In genomic region chr1:25266554-25267287, GRCh38 we compare ENCODE assay signal across 8 cellular contexts. TPM values are rescaled to one million over a fixed set of nuclear protein-coding genes. Genes with fewer than 3 reads are reported as not detected.
DNase-seq lines count a peak whose midpoint lies in the region; ATAC-seq and TF ChIP-seq lines count a peak whose summit lies in the region.
"Not testable (repeated sequence)": the region's sequence is repeated elsewhere in the genome, so short reads cannot be mapped to it uniquely, and the experiment has no call there.

No MANE protein-coding gene starts in this region.

- H3K4me1 Mint-ChIP-seq in CD8-positive, alpha-beta T cell (ENCODE audit: low read depth) = peaks cover 29% of the 10 kb centered on the region
- H3K4me1 Mint-ChIP-seq in naive thymus-derived CD8-positive, alpha-beta T cell = peaks cover 6 to 36% (median 22%) of the 10 kb centered on the region in 4 donors
- peaks cover 10% of the 10 kb centered on the region for H3K4me1 Mint-ChIP-seq in stimulated activated memory B cell treated with anti-CD40 and anti-IgM and Interleukin-4, amounts not matched to agents 10 μg/mL and 1 μg/mL and 100 μg/mL, for 72 hours

- not testable (repeated sequence) for H3K9me2 ChIP-seq in SU-DHL-6 (replicated peaks; ENCODE audit: insufficient read depth, low read length)

- not testable (repeated sequence) for H4K20me1 ChIP-seq in SU-DHL-6 (ENCODE audit: low read depth, low read length)

- H3F3A ChIP-seq in SU-DHL-6 (ENCODE audit: insufficient read depth) = not testable (repeated sequence)

- not testable (repeated sequence) for H3K27me3 Mint-ChIP-seq in CD8-positive, alpha-beta T cell (ENCODE audit: low read depth); naive thymus-derived CD8-positive, alpha-beta T cell; stimulated activated memory B cell treated with anti-CD40 and anti-IgM and Interleukin-4, amounts not matched to agents 10 μg/mL and 1 μg/mL and 100 μg/mL, for 72 hours

- peak overlapping the region; percentile 60 for H3K9ac ChIP-seq in SU-DHL-6 (ENCODE audit: low read length)

- H2AFZ ChIP-seq in SU-DHL-6 (ENCODE audit: low read depth, low read length, severe bottlenecking) = not testable (repeated sequence)

- intact Hi-C loops in CD8-positive, alpha-beta T cell (cut with DNase I, micrococcal nuclease) = loop anchor here in 1 of 2 experiments (5.0 kb wide), 1 partner anchor 34 kb away; the partner anchor contains the start of gene SYF2
- intact Hi-C loops in head of caudate nucleus (cut with DNase I) = not testable (repeated sequence)

- H3K27ac ChIP-seq in CD8-positive, alpha-beta T cell (ENCODE audit: low read depth, low read length) = peak overlapping the region; percentile 63
- not testable (repeated sequence) for H3K27ac ChIP-seq in SU-DHL-6 (ENCODE audit: low read depth, low read length)

- ATAC-seq in CD8-positive, alpha-beta T cell = peak; percentile 36
- ATAC-seq in GM21723 (IDR thresholded peaks at IDR 0.05; ENCODE audit: unreplicated experiment) (peak; percentile 42), HG03442 (IDR thresholded peaks at IDR 0.05; ENCODE audit: unreplicated experiment) (peak; percentile 14)
- ATAC-seq in naive thymus-derived CD8-positive, alpha-beta T cell = peak; percentile 35 to 45
- ATAC-seq in stimulated activated memory B cell treated with anti-CD40 and anti-IgM and Interleukin-4, amounts not matched to agents 10 μg/mL and 1 μg/mL and 100 μg/mL, for 72 hours = peak; percentile 43

- H3K4me2 ChIP-seq in SU-DHL-6 (ENCODE audit: low read depth, low read length, poor library complexity, severe bottlenecking) = peak overlapping the region; percentile 61

- peak overlapping the region; percentile 97 for H3K27ac Mint-ChIP-seq in CD8-positive, alpha-beta T cell
- H3K27ac Mint-ChIP-seq in naive thymus-derived CD8-positive, alpha-beta T cell = peak overlapping the region; percentile 31 to 97 (median 92)
- peak overlapping the region; percentile 74 for H3K27ac Mint-ChIP-seq in stimulated activated memory B cell treated with anti-CD40 and anti-IgM and Interleukin-4, amounts not matched to agents 10 μg/mL and 1 μg/mL and 100 μg/mL, for 72 hours

- H3K4me3 ChIP-seq in CD8-positive, alpha-beta T cell (ENCODE audit: low read depth, low read length) = peak overlapping the region; percentile 74
- H3K4me3 ChIP-seq in SU-DHL-6 (ENCODE audit: insufficient read depth, low read length, poor library complexity, severe bottlenecking) (peak overlapping the region; percentile 56), astrocyte of the cerebellum (ENCODE audit: low read depth, low read length) (peak overlapping the region; percentile 52)

- not testable (repeated sequence) for H3K9me3 ChIP-seq in CD8-positive, alpha-beta T cell (ENCODE audit: low read length); SU-DHL-6 (ENCODE audit: insufficient read depth, low read length)

- not testable (repeated sequence) for TF ChIP-seq CTCF in CD8-positive, alpha-beta T cell (IDR thresholded peaks at IDR 0.05); SU-DHL-6 (IDR thresholded peaks at IDR 0.05; ENCODE audit: insufficient read depth, low read length, poor library complexity, severe bottlenecking)
- TF ChIP-seq CTCF in astrocyte of the cerebellum (IDR thresholded peaks at IDR 0.05; ENCODE audit: low read depth, low read length, missing control alignments) = peak; percentile 6

- H3K79me2 ChIP-seq in SU-DHL-6 (ENCODE audit: insufficient read depth, low read length) = not testable (repeated sequence)

- CTCF ChIA-PET in CD8-positive, alpha-beta T cell (lab: Charles Lee) = not testable (repeated sequence)

- not testable (repeated sequence) for H3K27me3 ChIP-seq in CD8-positive, alpha-beta T cell (ENCODE audit: insufficient read depth, low read length); SU-DHL-6 (ENCODE audit: low read length)

- in situ Hi-C loops in astrocyte of the cerebellum (cut with HindIII; ENCODE audit: low sequenced_read_pairs) = not testable (repeated sequence)

- not testable (repeated sequence) for H3K36me3 ChIP-seq in CD8-positive, alpha-beta T cell (ENCODE audit: insufficient read depth, low read length); SU-DHL-6 (ENCODE audit: low read length)

- DNase-seq in CD8-positive, alpha-beta T cell = peak in 2 of 7 experiments; percentile 20 to 58
- not testable (repeated sequence) for DNase-seq in astrocyte of the cerebellum (ENCODE audit: low read depth)
- peak in 25 of 42 donors; percentile 14 to 76 (median 58) for DNase-seq in head of caudate nucleus
- DNase-seq in naive thymus-derived CD8-positive, alpha-beta T cell = peak in 6 of 10 donors; percentile 13 to 55 (median 30)

- H3K4me3 Mint-ChIP-seq in CD8-positive, alpha-beta T cell = peak overlapping the region; percentile 96
- H3K4me3 Mint-ChIP-seq in naive thymus-derived CD8-positive, alpha-beta T cell = peak overlapping the region; percentile 87 to 95 (median 93)
- H3K4me3 Mint-ChIP-seq in stimulated activated memory B cell treated with anti-CD40 and anti-IgM and Interleukin-4, amounts not matched to agents 10 μg/mL and 1 μg/mL and 100 μg/mL, for 72 hours = peak overlapping the region; percentile 93

- H3K4me1 ChIP-seq in CD8-positive, alpha-beta T cell (ENCODE audit: insufficient read depth, low read length) = not testable (repeated sequence)

- peaks cover 19% of the 10 kb centered on the region for H3K36me3 Mint-ChIP-seq in CD8-positive, alpha-beta T cell
- peaks cover 0 to 22% (median 0%) of the 10 kb centered on the region in 3 donors for H3K36me3 Mint-ChIP-seq in naive thymus-derived CD8-positive, alpha-beta T cell
- not testable (repeated sequence) for H3K36me3 Mint-ChIP-seq in stimulated activated memory B cell treated with anti-CD40 and anti-IgM and Interleukin-4, amounts not matched to agents 10 μg/mL and 1 μg/mL and 100 μg/mL, for 72 hours

- H3K9me3 Mint-ChIP-seq in CD8-positive, alpha-beta T cell; naive thymus-derived CD8-positive, alpha-beta T cell; stimulated activated memory B cell treated with anti-CD40 and anti-IgM and Interleukin-4, amounts not matched to agents 10 μg/mL and 1 μg/mL and 100 μg/mL, for 72 hours: not testable (repeated sequence)

- POLR2A ChIA-PET in CD8-positive, alpha-beta T cell (lab: Charles Lee); naive thymus-derived CD8-positive, alpha-beta T cell (lab: Charles Lee): not testable (repeated sequence)

RNA-seq across cellular contexts. Expression of gene RHD, which starts 5.6 kb away (rescaled TPM):
- total RNA-seq in CD8-positive, alpha-beta T cell = under 1 TPM; 0.14 to 0.19 TPM
- not detected for total RNA-seq in naive thymus-derived CD8-positive, alpha-beta T cell
- under 1 TPM in 2 of 3 donors, not detected in 1; 0.11 to 0.12 TPM for polyA plus RNA-seq in naive thymus-derived CD8-positive, alpha-beta T cell

RNA-seq across cellular contexts. Expression of gene RSRP1, which starts 19.5 kb away (rescaled TPM):
- total RNA-seq in CD8-positive, alpha-beta T cell = 100 to 1,000 TPM; 472 to 482 TPM
- total RNA-seq in naive thymus-derived CD8-positive, alpha-beta T cell = 100 to 1,000 TPM; 401 TPM
- polyA plus RNA-seq in naive thymus-derived CD8-positive, alpha-beta T cell = 10 to 100 TPM; 29.8 to 40.5 (median 33.2) TPM

RNA-seq across cellular contexts. Expression of gene SYF2, which starts 34.4 kb away (rescaled TPM):
- 100 to 1,000 TPM; 103 to 118 TPM for total RNA-seq in CD8-positive, alpha-beta T cell
- 10 to 100 TPM; 78.7 to 87.6 TPM for total RNA-seq in naive thymus-derived CD8-positive, alpha-beta T cell
- polyA plus RNA-seq in naive thymus-derived CD8-positive, alpha-beta T cell = 10 to 100 TPM; 69.1 to 78.6 (median 75.2) TPM
